1 cellular context compared by ENCODE assay signal in the genomic region with DNA sequence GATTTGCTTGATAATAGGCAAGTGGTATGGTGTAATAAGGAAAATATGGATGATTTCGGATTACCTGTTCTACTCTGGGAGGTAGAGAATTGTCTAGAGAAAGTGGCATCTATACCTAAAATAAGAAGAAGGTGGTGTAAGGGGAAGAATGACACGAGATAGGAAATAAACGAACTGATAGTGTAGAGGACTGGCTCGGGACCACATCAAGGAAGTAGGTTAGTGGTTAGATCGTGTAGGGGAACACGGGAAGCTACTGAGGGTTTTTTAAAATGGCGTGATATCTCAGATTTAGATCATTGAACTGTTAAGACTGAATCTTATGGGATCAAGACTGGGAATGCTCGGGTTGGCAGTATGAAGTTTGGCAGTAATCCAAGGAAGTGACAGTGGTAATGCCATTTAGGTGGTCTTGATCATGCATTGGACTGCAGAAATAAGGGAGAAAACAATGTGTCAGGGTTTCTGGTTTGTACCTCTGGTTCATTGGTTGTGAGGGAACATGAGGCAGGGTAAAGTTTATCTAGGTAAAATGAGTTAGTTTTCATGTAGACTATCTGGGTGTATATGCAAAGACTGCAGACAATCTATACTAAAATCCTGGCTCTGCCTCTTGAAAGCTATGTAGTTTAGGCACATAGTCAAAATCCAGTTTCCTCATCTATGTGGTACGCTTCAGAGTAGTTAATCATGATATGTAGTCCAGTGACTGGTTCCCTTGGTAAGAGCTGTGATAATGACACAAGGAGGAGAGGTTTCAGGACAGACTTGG.
TF ChIP-seq lines count a peak whose summit lies in the region.

No MANE protein-coding gene starts in this region.

TF ChIP-seq in WTC11, 78 proteins besides CTCF, POLR2A, EP300 and RAD21 (continued from another document):
- TF ChIP-seq, protein P1, sequence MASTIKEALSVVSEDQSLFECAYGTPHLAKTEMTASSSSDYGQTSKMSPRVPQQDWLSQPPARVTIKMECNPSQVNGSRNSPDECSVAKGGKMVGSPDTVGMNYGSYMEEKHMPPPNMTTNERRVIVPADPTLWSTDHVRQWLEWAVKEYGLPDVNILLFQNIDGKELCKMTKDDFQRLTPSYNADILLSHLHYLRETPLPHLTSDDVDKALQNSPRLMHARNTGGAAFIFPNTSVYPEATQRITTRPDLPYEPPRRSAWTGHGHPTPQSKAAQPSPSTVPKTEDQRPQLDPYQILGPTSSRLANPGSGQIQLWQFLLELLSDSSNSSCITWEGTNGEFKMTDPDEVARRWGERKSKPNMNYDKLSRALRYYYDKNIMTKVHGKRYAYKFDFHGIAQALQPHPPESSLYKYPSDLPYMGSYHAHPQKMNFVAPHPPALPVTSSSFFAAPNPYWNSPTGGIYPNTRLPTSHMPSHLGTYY (CRISPR knock-in tag; IDR thresholded peaks at IDR 0.05) = peak; percentile 83; the same call in 1 of the 2 replicates
- TF ChIP-seq ZNF317 (CRISPR knock-in tag; IDR thresholded peaks at IDR 0.05; ENCODE audit: borderline replicate concordance, low read depth) (no peak), TEAD4 (CRISPR knock-in tag; IDR thresholded peaks at IDR 0.05) (no peak), KAT7 (CRISPR knock-in tag; IDR thresholded peaks at IDR 0.05; ENCODE audit: borderline replicate concordance) (no peak), NFATC4 (CRISPR knock-in tag; IDR thresholded peaks at IDR 0.05) (peak; percentile 61; the same call in 1 of the 2 replicates), ZNF121 (CRISPR knock-in tag; IDR thresholded peaks at IDR 0.05) (no peak)
